ENCODE assay signal across 7 cellular contexts in the genomic region with DNA sequence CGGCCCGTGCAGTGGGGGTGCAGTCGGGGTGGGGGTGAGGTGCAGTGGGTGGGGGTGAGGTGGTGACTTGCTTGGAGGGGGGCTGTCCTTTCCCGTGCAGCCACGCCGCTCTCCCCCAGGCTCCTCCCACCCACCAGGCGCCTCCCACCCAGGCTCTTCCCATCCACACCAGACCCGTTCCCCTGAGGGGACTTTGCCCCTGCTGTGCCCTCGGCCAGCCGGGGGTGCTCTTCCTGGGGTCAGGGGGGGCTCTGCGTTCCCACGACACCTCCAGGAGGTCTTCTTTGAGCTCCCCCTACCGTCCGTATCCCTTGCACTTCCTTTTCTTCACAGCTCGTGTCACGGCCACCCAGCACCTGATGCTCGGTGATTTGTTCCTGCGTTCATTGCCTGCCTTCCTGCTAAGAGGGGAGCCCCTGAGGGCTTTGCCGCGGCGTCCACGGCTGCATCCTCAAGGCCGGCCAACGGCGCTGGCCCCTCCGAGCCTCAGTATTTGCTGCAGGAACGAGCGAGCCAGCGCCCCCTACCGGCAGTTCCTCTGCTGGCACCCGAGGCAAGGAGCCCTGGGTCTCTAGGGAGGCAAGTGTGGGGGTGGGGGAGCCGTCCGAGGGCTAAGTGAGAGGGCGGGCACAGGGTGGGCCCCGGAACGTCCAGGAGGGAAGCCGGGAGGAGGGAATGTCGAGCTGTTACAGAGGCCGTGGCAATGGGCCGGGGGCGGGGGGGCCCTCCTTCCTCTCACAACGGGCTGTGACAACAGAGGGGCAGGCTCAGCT.
DNase-seq lines count a peak whose midpoint lies in the region; ATAC-seq and TF ChIP-seq lines count a peak whose summit lies in the region.

No MANE protein-coding gene starts in this region.

- peak; percentile 91 for TF ChIP-seq CTCF in GM13977 (IDR thresholded peaks at IDR 0.05; ENCODE audit: extremely low read depth, insufficient read depth, missing control alignments)
- peak; percentile 77 for TF ChIP-seq CTCF in choroid plexus epithelial cell (conservative IDR thresholded peaks at IDR 0.05; ENCODE audit: low read depth, low read length)

- DNase-seq in GM13977 (ENCODE audit: low spot score), result peak; percentile 91
- peak; percentile 69 for DNase-seq in NCI-H2171 (lab: John Stamatoyannopoulos, UW)
- DNase-seq in activated CD4-positive, alpha-beta T cell treated with anti-CD3 and anti-CD28 coated beads for 4 hours, result peak; percentile 66 to 68
- peak; percentile 67 for DNase-seq in choroid plexus epithelial cell (ENCODE audit: low read depth)
- peak; percentile 97 for DNase-seq in left kidney (ENCODE audit: low read depth, low spot score)
- peak; percentile 83 to 90 for DNase-seq in stimulated activated CD4-positive, alpha-beta T cell treated with anti-CD3 and anti-CD28 coated beads, Interleukin-2, amount 100 ng/mL, for 24 hours

- H3K4me3 ChIP-seq in choroid plexus epithelial cell (ENCODE audit: low read depth, low read length), result peak overlapping the region; percentile 36

- in situ Hi-C loops in GM13977 (cut with MboI; ENCODE audit: low pct_unique_long_range_greater_than_20kb, low sequenced_read_pairs, unreplicated experiment), result no loop called here

- no peak for ATAC-seq in GM19328 (IDR thresholded peaks at IDR 0.05; ENCODE audit: unreplicated experiment)
